In genomic region chr21:35268261-35268660, GRCh38 we compare ENCODE assay signal across 29 cellular contexts.
"Had no signal": no experiment of that assay in that cellular context is flagged by ENCODE, and none has a peak within 500 bp of the region (broad histone marks: within the 10 kb centered on the region; RNA-seq: fewer than 3 reads in every experiment).

No MANE protein-coding gene starts in this region.

- H2AFZ ChIP-seq: hepatocyte had no signal

- H3K36me3 ChIP-seq: esophagus muscularis mucosa, esophagus squamous epithelium, gastrocnemius medialis, gastroesophageal sphincter, heart left ventricle, heart right ventricle had no signal

- FAIRE-seq: endometrium, endothelial cell of umbilical vein, frontal cortex had no signal

- H3K4me3 Mint-ChIP-seq: dendritic cell treated with granulocyte-macrophage colony-stimulating factor and Interleukin-4, amounts not matched to agents 40 ng/mL and 50 ng/mL, for 4 days; effector memory CD8-positive, alpha-beta T cell; endodermal cell had no signal

- H3K27me3 ChIP-seq: esophagus muscularis mucosa, esophagus squamous epithelium, foreskin keratinocyte, gastrocnemius medialis, heart left ventricle, heart right ventricle, hepatocyte had no signal

- H3K27ac Mint-ChIP-seq: dendritic cell treated with granulocyte-macrophage colony-stimulating factor and Interleukin-4, amounts not matched to agents 40 ng/mL and 50 ng/mL, for 4 days; effector memory CD8-positive, alpha-beta T cell; endodermal cell had no signal

- H3K27ac ChIP-seq: coronary artery, dorsolateral prefrontal cortex, epithelial cell of prostate, esophagus muscularis mucosa, foreskin keratinocyte, gastrocnemius medialis, gastroesophageal sphincter, heart left ventricle, heart right ventricle, hepatocyte had no signal

- H3K4me2 ChIP-seq: hepatocyte had no signal

- H3K4me3 ChIP-seq: coronary artery, dorsolateral prefrontal cortex, esophagus muscularis mucosa, esophagus squamous epithelium, gastrocnemius medialis, gastroesophageal sphincter, heart left ventricle, heart right ventricle, hepatocyte had no signal

- H3K79me2 ChIP-seq: hepatocyte had no signal

- DNase-seq: cortex of kidney; dermis blood vessel endothelial cell; dorsolateral prefrontal cortex; effector CD4-positive, alpha-beta T cell; effector CD8-positive, alpha-beta T cell; effector memory CD4-positive, alpha-beta T cell; effector memory CD8-positive, alpha-beta T cell; endodermal cell; erythroblast; esophagus squamous epithelium; foreskin fibroblast; foreskin keratinocyte; foreskin melanocyte; gastrocnemius medialis; glutamatergic neuron; head of caudate nucleus; heart left ventricle; heart right ventricle; hippocampal formation had no signal

- H3K9me3 Mint-ChIP-seq: dendritic cell treated with granulocyte-macrophage colony-stimulating factor and Interleukin-4, amounts not matched to agents 40 ng/mL and 50 ng/mL, for 4 days had no signal

- H3K4me1 ChIP-seq: esophagus muscularis mucosa, gastrocnemius medialis, gastroesophageal sphincter, heart left ventricle, heart right ventricle had no signal

- ATAC-seq: effector memory CD8-positive, alpha-beta T cell; esophagus mucosa; foreskin keratinocyte; gastrocnemius medialis; gastroesophageal sphincter; heart left ventricle; heart right ventricle had no signal

- H3K9me3 ChIP-seq: esophagus squamous epithelium, gastrocnemius medialis, gastroesophageal sphincter, heart right ventricle had no signal
